Comparison of ENCODE assay signal across 1 cellular context in the genomic region with DNA sequence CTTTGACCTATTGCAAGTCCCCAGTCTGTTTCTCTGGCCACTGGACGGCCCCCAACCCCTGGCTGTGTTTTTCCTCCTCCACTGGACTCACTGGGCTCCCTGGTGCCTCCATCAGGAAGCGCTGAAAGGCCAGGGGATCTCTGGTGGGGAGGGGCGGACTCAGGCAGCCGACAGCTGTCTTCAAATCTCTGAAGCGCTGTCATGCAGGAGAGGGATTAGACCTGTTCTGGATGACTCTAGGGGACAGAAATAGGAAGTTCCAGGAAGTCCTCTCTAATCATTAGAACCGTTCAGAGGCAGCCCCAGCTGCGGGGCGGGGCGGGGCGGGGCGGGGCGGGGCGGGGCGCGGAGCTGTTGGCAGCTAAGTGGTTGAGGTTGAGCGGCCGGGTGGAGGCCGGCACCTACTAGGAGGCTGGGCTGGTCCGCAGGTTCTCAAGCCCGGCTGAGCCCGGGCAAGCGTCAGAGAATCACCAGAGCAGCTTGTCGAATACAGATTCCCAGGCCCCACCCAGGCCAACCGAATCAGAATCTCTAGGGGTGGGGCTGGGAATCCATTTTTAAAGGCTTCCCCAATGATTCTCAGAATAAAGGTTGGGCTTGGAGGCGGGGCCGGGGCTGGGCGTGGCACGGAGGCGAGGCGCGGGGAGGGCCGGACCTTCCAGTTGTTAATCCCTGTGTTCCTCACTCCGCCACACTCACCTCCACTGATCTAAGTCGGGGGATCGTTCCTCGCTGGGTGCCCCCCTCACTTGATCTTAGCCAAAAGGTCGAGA.
TF ChIP-seq lines count a peak whose summit lies in the region.

No MANE protein-coding gene starts in this region.

TF ChIP-seq in H1, 55 proteins besides CTCF, POLR2A, EP300 and RAD21:
- TF ChIP-seq CTBP2 (IDR thresholded peaks at IDR 0.05; ENCODE audit: borderline replicate concordance, insufficient read depth, insufficient read length, low read length) (no peak), EZH2 (IDR thresholded peaks at IDR 0.05; ENCODE audit: low read depth, low read length, severe bottlenecking) (no peak), JUN (IDR thresholded peaks at IDR 0.05; ENCODE audit: low read depth, low read length) (no peak), YY1 (IDR thresholded peaks at IDR 0.05; ENCODE audit: low read depth, low read length) (peak; percentile 55; the same call in 1 of the 2 replicates), FOSL1 (IDR thresholded peaks at IDR 0.05; ENCODE audit: insufficient read depth, low read depth, low read length) (no peak), SIX5 (IDR thresholded peaks at IDR 0.05; ENCODE audit: low read depth, low read length) (no peak), SAP30 (IDR thresholded peaks at IDR 0.05; ENCODE audit: insufficient read depth, insufficient replicate concordance, low read length) (no peak), HDAC2 (IDR thresholded peaks at IDR 0.05; ENCODE audit: borderline replicate concordance in 1 of 2, low read depth in 2 of 2, low read length in 2 of 2) (no peak), RXRA (IDR thresholded peaks at IDR 0.05; ENCODE audit: insufficient read depth, low read depth, low read length) (no peak), BACH1 (IDR thresholded peaks at IDR 0.05; ENCODE audit: low read length) (no peak), SIN3A (conservative IDR thresholded peaks at IDR 0.05 in 1 of 2, IDR thresholded peaks at IDR 0.05 in 1 of 2; ENCODE audit: low read depth in 1 of 2, low read length in 2 of 2) (peak; percentile 49 to 73; a peak in 3 of 4 replicates), NANOG (IDR thresholded peaks at IDR 0.05; ENCODE audit: insufficient read depth, low read depth, low read length, poor library complexity, severe bottlenecking) (no peak), MAFK (IDR thresholded peaks at IDR 0.05; ENCODE audit: low read depth, low read length) (no peak), KDM1A (IDR thresholded peaks at IDR 0.05; ENCODE audit: borderline replicate concordance, low read length) (no peak), SP2 (IDR thresholded peaks at IDR 0.05; ENCODE audit: low read length) (no peak), CREB1 (IDR thresholded peaks at IDR 0.05) (0 out of 2 replicates have a peak, but pooled peaks have one; percentile 35), ASH2L (IDR thresholded peaks at IDR 0.05; ENCODE audit: low read length) (no peak), GTF2F1 (IDR thresholded peaks at IDR 0.05; ENCODE audit: borderline replicate concordance, low read depth, low read length) (no peak), BRCA1 (IDR thresholded peaks at IDR 0.05; ENCODE audit: low read depth, low read length) (no peak), TCF12 (IDR thresholded peaks at IDR 0.05; ENCODE audit: low read depth, low read length) (no peak), SRF (IDR thresholded peaks at IDR 0.05; ENCODE audit: low read depth, low read length) (no peak), HDAC6 (IDR thresholded peaks at IDR 0.05; ENCODE audit: low read depth, low read length) (no peak)
- TF ChIP-seq, protein P1, sequence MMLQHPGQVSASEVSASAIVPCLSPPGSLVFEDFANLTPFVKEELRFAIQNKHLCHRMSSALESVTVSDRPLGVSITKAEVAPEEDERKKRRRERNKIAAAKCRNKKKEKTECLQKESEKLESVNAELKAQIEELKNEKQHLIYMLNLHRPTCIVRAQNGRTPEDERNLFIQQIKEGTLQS (IDR thresholded peaks at IDR 0.05; ENCODE audit: insufficient read depth, low read depth, low read length), result no peak
- TF ChIP-seq, protein P2, sequence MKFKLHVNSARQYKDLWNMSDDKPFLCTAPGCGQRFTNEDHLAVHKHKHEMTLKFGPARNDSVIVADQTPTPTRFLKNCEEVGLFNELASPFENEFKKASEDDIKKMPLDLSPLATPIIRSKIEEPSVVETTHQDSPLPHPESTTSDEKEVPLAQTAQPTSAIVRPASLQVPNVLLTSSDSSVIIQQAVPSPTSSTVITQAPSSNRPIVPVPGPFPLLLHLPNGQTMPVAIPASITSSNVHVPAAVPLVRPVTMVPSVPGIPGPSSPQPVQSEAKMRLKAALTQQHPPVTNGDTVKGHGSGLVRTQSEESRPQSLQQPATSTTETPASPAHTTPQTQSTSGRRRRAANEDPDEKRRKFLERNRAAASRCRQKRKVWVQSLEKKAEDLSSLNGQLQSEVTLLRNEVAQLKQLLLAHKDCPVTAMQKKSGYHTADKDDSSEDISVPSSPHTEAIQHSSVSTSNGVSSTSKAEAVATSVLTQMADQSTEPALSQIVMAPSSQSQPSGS (IDR thresholded peaks at IDR 0.05; ENCODE audit: low read length), result no peak
- TF ChIP-seq, protein P3, sequence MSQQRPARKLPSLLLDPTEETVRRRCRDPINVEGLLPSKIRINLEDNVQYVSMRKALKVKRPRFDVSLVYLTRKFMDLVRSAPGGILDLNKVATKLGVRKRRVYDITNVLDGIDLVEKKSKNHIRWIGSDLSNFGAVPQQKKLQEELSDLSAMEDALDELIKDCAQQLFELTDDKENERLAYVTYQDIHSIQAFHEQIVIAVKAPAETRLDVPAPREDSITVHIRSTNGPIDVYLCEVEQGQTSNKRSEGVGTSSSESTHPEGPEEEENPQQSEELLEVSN (IDR thresholded peaks at IDR 0.05), result no peak
